14 cellular contexts compared by ENCODE assay signal in genomic region chr14:49193365-49194050, GRCh38.
A peak's percentile ranks its signal among the peaks of the same experiment; 100 is the strongest.
DNase-seq lines count a peak whose midpoint lies in the region; ATAC-seq and TF ChIP-seq lines count a peak whose summit lies in the region.
"Had no signal": no experiment of that assay in that cellular context is flagged by ENCODE, and none has a peak within 500 bp of the region (broad histone marks: within the 10 kb centered on the region; RNA-seq: fewer than 3 reads in every experiment).

No MANE protein-coding gene starts in this region.

- peaks cover 0 to 14% of the 10 kb centered on the region in 2 experiments; a peak in 1 of 4 replicates for H3K4me1 ChIP-seq in SK-N-SH (ENCODE audit: control insufficient read depth in 1 of 2, insufficient read depth in 2 of 2, low read depth in 1 of 2, low read length in 1 of 2)

- H3K4me3 Mint-ChIP-seq in natural killer cell, result no peak overlapping the region
- H3K4me3 Mint-ChIP-seq: naive thymus-derived CD8-positive, alpha-beta T cell had no signal

- no peaks in the 10 kb centered on the region for H3F3A ChIP-seq in SK-N-SH (replicated peaks; ENCODE audit: insufficient read depth)

- POLR2A ChIA-PET in SK-N-SH (lab: Yijun Ruan, JAX), result no interaction called here

- no peaks in the 10 kb centered on the region for H3K9me3 ChIP-seq in SK-N-SH
- H3K9me3 ChIP-seq: thoracic aorta had no signal

- no peaks in the 10 kb centered on the region for H4K20me1 ChIP-seq in SK-N-SH (ENCODE audit: insufficient read depth)

- H3K4me3 ChIP-seq in SK-N-SH (ENCODE audit: low read depth in 2 of 2, low read length in 1 of 2), result no peak overlapping the region
- H3K4me3 ChIP-seq: thoracic aorta had no signal

- H3K9me3 Mint-ChIP-seq in natural killer cell, result peaks cover 3 to 5% of the 10 kb centered on the region in 2 donors

- no peak overlapping the region for H3K27ac Mint-ChIP-seq in natural killer cell
- H3K27ac Mint-ChIP-seq: naive thymus-derived CD8-positive, alpha-beta T cell had no signal

- no peak overlapping the region for H3K4me2 ChIP-seq in SK-N-SH

- H3K4me1 Mint-ChIP-seq in natural killer cell, result no peaks in the 10 kb centered on the region

- ATAC-seq in SK-N-SH treated with all-trans-retinoic acid at 6 μM for 48 hours (no peak), HG02610 (IDR thresholded peaks at IDR 0.05; ENCODE audit: unreplicated experiment) (peak; percentile 97), HG03460 (IDR thresholded peaks at IDR 0.05; ENCODE audit: unreplicated experiment) (peak; percentile 97), natural killer cell (no peak)
- peak; percentile 36 for ATAC-seq in stimulated activated naive CD8-positive, alpha-beta T cell treated with anti-CD3 and anti-CD28 coated beads, Interleukin-15, Interleukin-2, amounts not matched to agents 100 U/mL and 50 U/mL, for 24 hours
- ATAC-seq: naive thymus-derived CD8-positive, alpha-beta T cell had no signal

- TF ChIP-seq CTCF in SK-N-SH (IDR thresholded peaks at IDR 0.05) (no peak), natural killer cell (IDR thresholded peaks at IDR 0.05) (no peak)

- peak in 1 of 2 experiments; percentile 64; a peak in 1 of 4 replicates for TF ChIP-seq EP300 in SK-N-SH (IDR thresholded peaks at IDR 0.05; ENCODE audit: borderline replicate concordance in 1 of 2, low read depth in 1 of 2, low read length in 1 of 2)

- intact Hi-C loops in natural killer cell (cut with micrococcal nuclease), result no loop called here

- WGBS in SK-N-SH (ENCODE audit: low lambda C conversion rate), result 9% methylated on average over 7 of the region's 7 CpGs

- no peaks in the 10 kb centered on the region for H3K79me2 ChIP-seq in SK-N-SH (ENCODE audit: insufficient read depth)

- H3K27ac ChIP-seq in SK-N-SH (ENCODE audit: low read depth in 2 of 2, low read length in 1 of 2), result peak overlapping the region in 1 of 2 experiments; percentile 34; a peak in 1 of 4 replicates
- H3K27ac ChIP-seq: 22Rv1, thoracic aorta had no signal

- no peaks in the 10 kb centered on the region for H3K36me3 ChIP-seq in SK-N-SH (replicated peaks in 1 of 2; ENCODE audit: control insufficient read depth in 1 of 2, insufficient read depth in 2 of 2, low read length in 1 of 2)
- H3K36me3 ChIP-seq: thoracic aorta had no signal

- no peaks in the 10 kb centered on the region for H3K27me3 ChIP-seq in SK-N-SH (ENCODE audit: insufficient read depth)

- no peaks in the 10 kb centered on the region for H3K9me2 ChIP-seq in SK-N-SH

- CTCF ChIA-PET in SK-N-SH (lab: Yijun Ruan, JAX), result no interaction called here

- no peaks in the 10 kb centered on the region for H3K27me3 Mint-ChIP-seq in natural killer cell (ENCODE audit: low read depth in 2 of 2)

- no peaks in the 10 kb centered on the region for H3K36me3 Mint-ChIP-seq in natural killer cell
- H3K36me3 Mint-ChIP-seq: naive thymus-derived CD8-positive, alpha-beta T cell had no signal

- TF ChIP-seq RAD21 in SK-N-SH (IDR thresholded peaks at IDR 0.05; ENCODE audit: low read length), result no peak

- no peak overlapping the region for H2AFZ ChIP-seq in SK-N-SH (ENCODE audit: low read depth)

- no peak overlapping the region for H3K9ac ChIP-seq in SK-N-SH

- DNase-seq in SK-N-SH (peak; percentile 6), natural killer cell (no peak), NCI-H774 (lab: John Stamatoyannopoulos, UW) (no peak), hepatic stellate cell (ENCODE audit: low spot score) (no peak)
- DNase-seq in stimulated activated naive CD8-positive, alpha-beta T cell treated with anti-CD3 and anti-CD28 coated beads, Interleukin-15, Interleukin-2, amounts not matched to agents 100 U/mL and 50 U/mL, for 24 hours, result no peak
- DNase-seq: activated T-cell treated with anti-CD3 and anti-CD28 coated beads for 4 hours; hippocampal formation; naive thymus-derived CD8-positive, alpha-beta T cell; NCI-H2107 had no signal

TF ChIP-seq in SK-N-SH, 30 proteins besides CTCF, POLR2A, EP300 and RAD21:
- no peak for TF ChIP-seq PBX3 (IDR thresholded peaks at IDR 0.05)
- TF ChIP-seq ELF1 (IDR thresholded peaks at IDR 0.05), result no peak
- no peak for TF ChIP-seq SMC3 (IDR thresholded peaks at IDR 0.05; ENCODE audit: low read depth, low read length)
- TF ChIP-seq TEAD4 (IDR thresholded peaks at IDR 0.05; ENCODE audit: borderline replicate concordance, insufficient read depth), result no peak
- TF ChIP-seq REST (IDR thresholded peaks at IDR 0.05; ENCODE audit: low read depth, low read length), result no peak
- TF ChIP-seq GATA2 (CRISPR knock-in tag; IDR thresholded peaks at IDR 0.05), result no peak

TF ChIP-seq in SK-N-SH treated with all-trans-retinoic acid at 6 μM for 48 hours, 23 proteins besides CTCF, POLR2A, EP300 and RAD21:
- no peak for TF ChIP-seq RARB (CRISPR knock-in tag; IDR thresholded peaks at IDR 0.05)
- no peak for TF ChIP-seq CSDC2 (CRISPR knock-in tag; IDR thresholded peaks at IDR 0.05)
- no peak for TF ChIP-seq POU6F1 (CRISPR knock-in tag; IDR thresholded peaks at IDR 0.05; ENCODE audit: borderline replicate concordance, low read depth)
- TF ChIP-seq SNAI2 (CRISPR knock-in tag; IDR thresholded peaks at IDR 0.05), result no peak
- no peak for TF ChIP-seq ZNF565 (CRISPR knock-in tag; conservative IDR thresholded peaks at IDR 0.05; ENCODE audit: low read depth)
- no peak for TF ChIP-seq ZNF8 (CRISPR knock-in tag; IDR thresholded peaks at IDR 0.05)
- no peak for TF ChIP-seq ISL1 (CRISPR knock-in tag; IDR thresholded peaks at IDR 0.05)
- no peak for TF ChIP-seq CSRNP3 (CRISPR knock-in tag; IDR thresholded peaks at IDR 0.05)
- TF ChIP-seq BACH2 (CRISPR knock-in tag; IDR thresholded peaks at IDR 0.05; ENCODE audit: borderline replicate concordance), result no peak
- no peak for TF ChIP-seq ARNTL (CRISPR knock-in tag; IDR thresholded peaks at IDR 0.05; ENCODE audit: borderline replicate concordance, low read depth)
- no peak for TF ChIP-seq TCF4 (CRISPR knock-in tag; IDR thresholded peaks at IDR 0.05; ENCODE audit: borderline replicate concordance)
- no peak for TF ChIP-seq PATZ1 (CRISPR knock-in tag; IDR thresholded peaks at IDR 0.05; ENCODE audit: borderline replicate concordance)

Comparison
In these comparisons a context has a peak if more than half of its experiments do, and no peak if none do; other contexts are left out.
1. ATAC-seq: peak in HG02610 (single experiment), HG03460 (single experiment) and stimulated activated naive CD8-positive, alpha-beta T cell treated with anti-CD3 and anti-CD28 coated beads, Interleukin-15, Interleukin-2, amounts not matched to agents 100 U/mL and 50 U/mL, for 24 hours (single experiment); none in SK-N-SH treated with all-trans-retinoic acid at 6 μM for 48 hours (single experiment) and natural killer cell (0 of 3).